Comparison of ENCODE assay signal across 9 cellular contexts in the genomic region with DNA sequence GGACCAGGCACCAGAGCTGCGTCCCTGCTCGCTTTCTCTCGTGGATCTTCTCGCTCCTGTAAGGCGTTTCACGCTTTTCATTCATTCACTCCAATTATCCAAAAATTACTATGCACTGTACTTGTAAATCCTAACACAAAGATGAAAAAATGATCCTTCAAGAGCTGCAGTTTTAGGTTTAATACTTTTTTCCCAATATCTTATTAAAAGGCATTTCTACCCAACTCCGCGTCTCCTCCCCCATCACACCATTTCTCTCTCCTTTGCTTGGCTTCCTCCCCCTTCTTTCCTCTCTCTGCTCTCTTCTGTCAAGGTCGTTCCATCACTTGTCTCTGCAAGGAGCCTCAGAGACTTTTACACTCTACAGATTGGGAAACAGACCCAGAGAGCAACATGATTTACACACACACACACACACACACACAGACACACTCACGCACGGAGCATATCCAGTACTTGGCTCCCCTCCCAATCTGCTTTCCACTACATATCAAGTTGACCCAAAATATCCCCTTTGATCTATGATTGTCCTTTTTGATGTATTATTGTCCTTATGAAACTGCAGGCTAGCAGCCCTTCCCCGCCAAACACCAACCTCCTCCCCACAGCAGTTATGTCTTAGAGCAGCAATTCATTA. TPM values are rescaled to one million over a fixed set of nuclear protein-coding genes. Genes with fewer than 3 reads are reported as not detected.
DNase-seq lines count a peak whose midpoint lies in the region; ATAC-seq, FAIRE-seq and TF ChIP-seq lines count a peak whose summit lies in the region.
"Had no signal": no experiment of that assay in that cellular context is flagged by ENCODE, and none has a peak within 500 bp of the region (broad histone marks: within the 10 kb centered on the region; RNA-seq: fewer than 3 reads in every experiment).

No MANE protein-coding gene starts in this region.

- peaks cover 50% of the 10 kb centered on the region for H3K27me3 Mint-ChIP-seq in activated CD4-positive, alpha-beta T cell treated with anti-CD3 and anti-CD28 coated beads for 36 hours

- peaks cover 13% of the 10 kb centered on the region for H3K79me2 ChIP-seq in keratinocyte (ENCODE audit: control insufficient read depth, insufficient read depth, low read length)

- no peaks in the 10 kb centered on the region for H4K20me1 ChIP-seq in keratinocyte (ENCODE audit: control insufficient read depth, extremely low read depth, insufficient read depth, low read length)

- peak overlapping the region; percentile 91 for H3K4me2 ChIP-seq in keratinocyte (ENCODE audit: control insufficient read depth, extremely low read depth, insufficient read depth, low read depth, low read length)

- TF ChIP-seq CTCF in keratinocyte (optimal IDR thresholded peaks at IDR 0.05 in 1 of 3, IDR thresholded peaks at IDR 0.05 in 1 of 3, conservative IDR thresholded peaks at IDR 0.05 in 1 of 3; ENCODE audit: extremely low read depth in 1 of 3, insufficient read depth in 2 of 3, low read length in 3 of 3) (no peak), tibial artery (IDR thresholded peaks at IDR 0.05) (no peak)

- peak overlapping the region; percentile 69 to 86 (median 83) for H3K4me3 ChIP-seq in keratinocyte (ENCODE audit: control insufficient read depth in 2 of 3, extremely low read depth in 1 of 3, insufficient read depth in 2 of 3, low read depth in 1 of 3, low read length in 3 of 3)
- H3K4me3 ChIP-seq in tibial artery: peak overlapping the region; percentile 54 to 69

- CTCF ChIA-PET in activated CD4-positive, alpha-beta T cell treated with anti-CD3 and anti-CD28 coated beads for 36 hours (lab: Charles Lee): interaction anchor here (0.6 to 3.3 kb wide), 26 partner anchors 8 to 1146 kb away, joined by 3 to 16 read pairs (median 4); no protein-coding TSS in a partner anchor

- peak overlapping the region; percentile 86 for H3K9ac ChIP-seq in keratinocyte (ENCODE audit: control insufficient read depth, extremely low read depth, insufficient read depth, low read length)

- FAIRE-seq in keratinocyte (lab: Jason Lieb, UNC): no peak

- ATAC-seq in activated CD4-positive, alpha-beta T cell treated with anti-CD3 and anti-CD28 coated beads for 36 hours: no peak
- ATAC-seq in HG03097 (IDR thresholded peaks at IDR 0.05; ENCODE audit: low FRiP score, unreplicated experiment) (no peak), HG03432 (IDR thresholded peaks at IDR 0.05; ENCODE audit: unreplicated experiment) (no peak)

- H3K27me3 ChIP-seq in keratinocyte (ENCODE audit: control insufficient read depth, extremely low read depth, insufficient read depth, low read length): no peaks in the 10 kb centered on the region
- peaks cover 0 to 5% of the 10 kb centered on the region in 2 donors for H3K27me3 ChIP-seq in tibial artery

- no peak overlapping the region for H3K27ac Mint-ChIP-seq in activated CD4-positive, alpha-beta T cell treated with anti-CD3 and anti-CD28 coated beads for 36 hours

- peaks cover 62% of the 10 kb centered on the region for H3K4me1 ChIP-seq in keratinocyte (ENCODE audit: control insufficient read depth, extremely low read depth, insufficient read depth, low read length)
- H3K4me1 ChIP-seq in tibial artery: peaks cover 0 to 25% (median 16%) of the 10 kb centered on the region in 4 donors

- H3K36me3 Mint-ChIP-seq in activated CD4-positive, alpha-beta T cell treated with anti-CD3 and anti-CD28 coated beads for 36 hours (ENCODE audit: low read depth): no peaks in the 10 kb centered on the region

- H3K36me3 ChIP-seq in keratinocyte (ENCODE audit: control insufficient read depth in 2 of 2, extremely low read depth in 1 of 2, insufficient read depth in 2 of 2, low read length in 2 of 2) (no peaks in the 10 kb centered on the region), tibial artery (no peaks in the 10 kb centered on the region)

- dilution Hi-C loops in keratinocyte (cut with MboI; ENCODE audit: extremely low pct_ligation_motif_present, low sequenced_read_pairs): no loop called here

- H3K9me1 ChIP-seq in keratinocyte (ENCODE audit: control insufficient read depth, extremely low read depth, insufficient read depth, low read length): no peaks in the 10 kb centered on the region

- intact Hi-C loops in activated CD4-positive, alpha-beta T cell treated with anti-CD3 and anti-CD28 coated beads for 36 hours (cut with DNase I, micrococcal nuclease): loop anchor here (1.0 to 5.0 kb wide), 4 partner anchors 97 to 730 kb away; no protein-coding TSS in a partner anchor
- intact Hi-C loops in tibial artery (cut with DNase I; ENCODE audit: low total_unique reads): loop anchor here (5.0 kb wide), 1 partner anchor 355 kb away; no protein-coding TSS in a partner anchor

- H2AFZ ChIP-seq in keratinocyte (ENCODE audit: control insufficient read depth, low read length): peak overlapping the region; percentile 70

- POLR2A ChIA-PET in activated CD4-positive, alpha-beta T cell treated with anti-CD3 and anti-CD28 coated beads for 36 hours (lab: Charles Lee): no interaction called here

- H3K4me3 Mint-ChIP-seq in activated CD4-positive, alpha-beta T cell treated with anti-CD3 and anti-CD28 coated beads for 36 hours: peak overlapping the region; percentile 71

- no peaks in the 10 kb centered on the region for H3K9me3 Mint-ChIP-seq in activated CD4-positive, alpha-beta T cell treated with anti-CD3 and anti-CD28 coated beads for 36 hours (ENCODE audit: low read depth)

- H3K27ac ChIP-seq in keratinocyte (ENCODE audit: control insufficient read depth, insufficient read depth, low read length) (peak overlapping the region; percentile 79), tibial artery (no peak overlapping the region)

- DNase-seq in activated CD4-positive, alpha-beta T cell treated with anti-CD3 and anti-CD28 coated beads for 36 hours: no peak
- no peak for DNase-seq in activated CD4-positive, alpha-beta T cell treated with anti-CD3 and anti-CD28 coated beads for 4 hours
- DNase-seq in amniotic epithelial cell (ENCODE audit: low read depth): peak; percentile 63
- DNase-seq in keratinocyte (ENCODE audit: low read depth, low spot score): no peak
- DNase-seq in tibial artery: no peak
- no peak for DNase-seq in hepatic stellate cell (ENCODE audit: low spot score)
- DNase-seq: DND-41 had no signal

- H3K9me3 ChIP-seq in keratinocyte (ENCODE audit: control insufficient read depth, low read depth, low read length) (no peaks in the 10 kb centered on the region), tibial artery (no peaks in the 10 kb centered on the region)

- peaks cover 40% of the 10 kb centered on the region for H3K4me1 Mint-ChIP-seq in activated CD4-positive, alpha-beta T cell treated with anti-CD3 and anti-CD28 coated beads for 36 hours

RNA-seq across cellular contexts. Expression of gene CLDN1, which starts 0.5 kb away (rescaled TPM):
- total RNA-seq in activated CD4-positive, alpha-beta T cell treated with anti-CD3 and anti-CD28 coated beads for 36 hours: 1 to 10 TPM; 1.6 TPM
- polyA plus RNA-seq in keratinocyte: 126 to 406 TPM (median 218 TPM) in 3 replicates
- 145 TPM for polyA plus RNA-seq in keratinocyte (2011; ENCODE audit: low read depth)
- 142 and 283 TPM in 2 replicates for polyA plus RNA-seq in keratinocyte (2011; cell fraction: cytosol; rRNA removed)
- 856 and 1,206 TPM in 2 replicates for polyA plus RNA-seq in keratinocyte (2011; cell fraction: nucleus; rRNA removed)
- 97.6 and 476 TPM in 2 replicates for polyA plus RNA-seq in keratinocyte (2012; ENCODE audit: low replicate concordance)
- polyA minus RNA-seq in keratinocyte: 95.8 to 637 TPM (median 395 TPM) in 3 replicates
- 140 TPM for polyA minus RNA-seq in keratinocyte (2011; cell fraction: cytosol; rRNA and poly(A)+ RNA removed)
- 726 and 1,190 TPM in 2 replicates for polyA minus RNA-seq in keratinocyte (2011; cell fraction: nucleus; rRNA and poly(A)+ RNA removed)
